Comparison of ENCODE assay signal across 8 cellular contexts in genomic region chr1:99766378-99766800, GRCh38. TPM values are rescaled to one million over a fixed set of nuclear protein-coding genes. Genes with fewer than 3 reads are reported as not detected.
DNase-seq lines count a peak whose midpoint lies in the region; ATAC-seq, FAIRE-seq and TF ChIP-seq lines count a peak whose summit lies in the region.

TSS of gene FRRS1 (minus strand) at chr1:99766635. CDS start at chr1:99748768, 17,867 bp downstream.

- peak within 1 kb of the TSS; percentile 37 for H3K4me3 ChIP-seq in colonic mucosa

- peaks cover 7 to 12% (median 10%) of the 10 kb centered on the region in 3 donors for H3K4me1 Mint-ChIP-seq in T-cell

- CTCF ChIA-PET in T-cell (lab: Charles Lee), result interaction anchor here in 1 of 2 donors (0.9 kb wide), 1 partner anchor 1102 kb away, joined by 3 read pairs; no protein-coding TSS in a partner anchor

- peak within 1 kb of the TSS in 1 of 2 donors; percentile 96 for H3K9ac ChIP-seq in colonic mucosa (ENCODE audit: low read depth in 2 of 2, low read length in 2 of 2)

- no peaks in the 10 kb centered on the region for H3K9me3 ChIP-seq in colonic mucosa

- DNase-seq in AML-193 (lab: John Stamatoyannopoulos, UW) (peak; percentile 88 to 90), GM18507 (ENCODE audit: extremely low spot score, insufficient read length, low read depth) (peak; percentile 60), NCI-H128 (lab: John Stamatoyannopoulos, UW; ENCODE audit: unreplicated experiment) (peak; percentile 46), T-cell (peak in 28 of 34 experiments; percentile 1 to 46 (median 12)), colonic mucosa (peak; percentile 87)
- peak; percentile 52 for DNase-seq in stimulated activated CD8-positive, alpha-beta memory T cell treated with anti-CD3 and anti-CD28 coated beads, Interleukin-4, amount 100 ng/mL, for 48 hours

- peak within 1 kb of the TSS; percentile 89 to 90 (median 90) for H3K4me3 Mint-ChIP-seq in T-cell

- peak within 1 kb of the TSS; percentile 60 for H3K27ac ChIP-seq in colonic mucosa
- H3K27ac ChIP-seq in layer of hippocampus (ENCODE audit: low read depth, low read length), result peak within 1 kb of the TSS; percentile 46

- H3K36me3 Mint-ChIP-seq in T-cell, result no peaks in the 10 kb centered on the region

- POLR2A ChIA-PET in T-cell (lab: Charles Lee), result interaction anchor here in 1 of 2 donors (0.7 kb wide), 1 partner anchor 17 kb away, joined by 5 read pairs; no protein-coding TSS in a partner anchor

- H3K27me3 Mint-ChIP-seq in T-cell, result peaks cover 7 to 9% of the 10 kb centered on the region in 2 donors

- H3K4me1 ChIP-seq in colonic mucosa, result no peaks in the 10 kb centered on the region

- no peak for TF ChIP-seq CTCF in colonic mucosa (IDR thresholded peaks at IDR 0.05)

- ATAC-seq in HG02870 (IDR thresholded peaks at IDR 0.05; ENCODE audit: unreplicated experiment) (peak; percentile 96), T-cell (replicated peaks in 1 of 4) (peak; percentile 70 to 83 (median 77))

- H3K27ac Mint-ChIP-seq in T-cell, result peak within 1 kb of the TSS; percentile 69 to 95

- intact Hi-C loops in colonic mucosa (cut with DNase I), result no loop called here

- FAIRE-seq in GM18507 (lab: Jason Lieb, UNC), result peak; percentile 93

- no peaks in the 10 kb centered on the region for H3K9me3 Mint-ChIP-seq in T-cell

- H3K36me3 ChIP-seq in colonic mucosa, result no peaks in the 10 kb centered on the region

- no peaks in the 10 kb centered on the region for H3K27me3 ChIP-seq in colonic mucosa
- H3K27me3 ChIP-seq in layer of hippocampus (ENCODE audit: control insufficient read depth, insufficient read depth, low read length), result no peaks in the 10 kb centered on the region

RNA-seq across cellular contexts. Expression of gene FRRS1, which starts in this region (rescaled TPM):
- total RNA-seq in T-cell (1 to 10 TPM in 1 of 5 donors, under 1 TPM in 3, not detected in 1; 0.20 to 1.2 (median 0.45) TPM), colonic mucosa (10 to 100 TPM; 16.7 to 17.1 TPM)

Comparison
In these comparisons a context has a peak if more than half of its experiments do, and no peak if none do; other contexts are left out.
1. Peak in every context shown above with its lines: DNase-seq, ATAC-seq, H3K4me3 ChIP-seq and H3K27ac ChIP-seq.
2. RNA of gene FRRS1 (total RNA-seq): 16.7 to 17.1 TPM in colonic mucosa; 0.20 to 1.2 TPM in T-cell; every median in the first group is over 4 times any median in the second.
3. DNase-seq: peak in every context shown above with its lines; median percentile 89 in AML-193; 87 in colonic mucosa; 60 in GM18507; 52 in stimulated activated CD8-positive, alpha-beta memory T cell treated with anti-CD3 and anti-CD28 coated beads, Interleukin-4, amount 100 ng/mL, for 48 hours; 46 in NCI-H128; 12 in T-cell.